In genomic region chr19:1085676-1086442, GRCh38 we compare ENCODE assay signal across 1 cellular context.
TF ChIP-seq lines count a peak whose summit lies in the region.

No MANE protein-coding gene starts in this region.

TF ChIP-seq in GM23338, 12 proteins besides CTCF, POLR2A, EP300 and RAD21:
- TF ChIP-seq STAT1 (IDR thresholded peaks at IDR 0.05; ENCODE audit: unreplicated experiment) (no peak), ZNF114 (CRISPR knock-in tag; IDR thresholded peaks at IDR 0.05) (no peak), JUNB (IDR thresholded peaks at IDR 0.05; ENCODE audit: unreplicated experiment) (no peak), ZNF462 (CRISPR knock-in tag; IDR thresholded peaks at IDR 0.05) (no peak)
